Comparison of ENCODE assay signal across 13 cellular contexts in the genomic region with DNA sequence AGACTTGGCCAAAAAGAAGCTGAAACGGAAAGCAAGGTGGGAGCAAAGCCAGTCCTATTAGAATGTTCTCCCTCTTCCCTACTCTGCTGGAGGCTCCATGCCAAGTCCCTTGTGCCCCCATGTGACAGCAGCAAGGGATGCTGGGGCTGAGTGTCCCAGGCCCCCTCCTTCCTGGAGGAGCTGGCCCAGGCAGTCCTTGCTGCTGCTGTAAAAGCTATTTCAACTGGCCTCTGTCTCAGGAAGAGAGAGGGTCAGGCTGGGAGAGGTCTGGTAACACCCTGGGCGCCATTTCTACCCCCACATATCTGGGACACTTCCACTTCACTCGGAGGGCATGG. TPM values are rescaled to one million over a fixed set of nuclear protein-coding genes. Genes with fewer than 3 reads are reported as not detected.
DNase-seq lines count a peak whose midpoint lies in the region; ATAC-seq, FAIRE-seq and TF ChIP-seq lines count a peak whose summit lies in the region.
"Had no signal": no experiment of that assay in that cellular context is flagged by ENCODE, and none has a peak within 500 bp of the region (broad histone marks: within the 10 kb centered on the region; RNA-seq: fewer than 3 reads in every experiment).

No MANE protein-coding gene starts in this region.

- TF ChIP-seq EP300 in K562 (IDR thresholded peaks at IDR 0.05; ENCODE audit: low read length) = no peak

- peaks cover 0 to 15% of the 10 kb centered on the region in 2 experiments; a peak in 3 of 5 replicates for H3K27me3 ChIP-seq in K562 (ENCODE audit: control insufficient read depth in 2 of 2, insufficient read depth in 2 of 2, low read length in 2 of 2)
- H3K27me3 ChIP-seq in rectal smooth muscle tissue (ENCODE audit: control insufficient read depth, insufficient read depth, low read length) = no peaks in the 10 kb centered on the region

- POLR2A ChIA-PET in K562 (lab: Yijun Ruan, JAX) = interaction anchor here (0.6 to 2.2 kb wide), 6 partner anchors 12 to 245 kb away, joined by 3 to 19 read pairs (median 3); no protein-coding TSS in a partner anchor

- WGBS in K562 (ENCODE audit: insufficient coverage, low coverage, missing lambda C conversion rate) = 43% methylated on average over 3 of the region's 3 CpGs
- 53 to 68% methylated on average over 3 of the region's 3 CpGs for WGBS in lower leg skin, 2 donors

- H3K4me1 ChIP-seq in K562 (replicated peaks in 1 of 2; ENCODE audit: control insufficient read depth in 2 of 2, insufficient read depth in 2 of 2, low read length in 2 of 2) = peaks cover 28 to 34% of the 10 kb centered on the region in 2 experiments
- H3K4me1 ChIP-seq in rectal smooth muscle tissue (ENCODE audit: control insufficient read depth, insufficient read depth, low read length) = peaks cover 14% of the 10 kb centered on the region

- TF ChIP-seq POLR2A in K562 (conservative IDR thresholded peaks at IDR 0.05) (no peak), lower leg skin (IDR thresholded peaks at IDR 0.05) (no peak)

- intact Hi-C loops in K562 (cut with micrococcal nuclease) = loop anchor here (10.0 kb wide), 2 partner anchors 364 to 806 kb away; no protein-coding TSS in a partner anchor
- intact Hi-C loops in lower leg skin (cut with DNase I; ENCODE audit: low total_unique reads) = loop anchor here (10.0 kb wide), 1 partner anchor 126 kb away; no protein-coding TSS in a partner anchor

- CTCF ChIA-PET in K562 (lab: Yijun Ruan, JAX; ENCODE audit: low intra/inter-chr PET ratio) = no interaction called here

- H3K4me2 ChIP-seq in K562 (ENCODE audit: insufficient read depth, low read length) = peak overlapping the region; percentile 52; the same call in 1 of the 2 replicates

- DNase-seq in G401 (ENCODE audit: low spot score) (peak; percentile 76), K562 (ENCODE audit: extremely low read depth in 1 of 4, low spot score in 3 of 4) (no peak), hypothalamus (lab: John Stamatoyannopoulos, UW) (peak in 44 of 51 donors; percentile 19 to 81 (median 64)), lower leg skin (ENCODE audit: low spot score in 2 of 2) (no peak), NCI-H526 (lab: John Stamatoyannopoulos, UW) (no peak), NCI-H2107 (lab: John Stamatoyannopoulos, UW) (no peak), NCI-H1930 (lab: John Stamatoyannopoulos, UW) (no peak)
- DNase-seq: NCI-H1417 treated with DMSO at 0.1 percent for 48 hours; stimulated activated naive CD4-positive, alpha-beta T cell treated with Interleukin-2 at 50 U/mL for 16 hours; T-helper 2 cell had no signal

- no peak for ATAC-seq in K562
- ATAC-seq: natural killer cell treated with Interleukin-12 subunit alpha and Interleukin-12 subunit beta and Interleukin-15 and Interleukin-18, amount 100 ng/mL, for 72 hours had no signal

- H3K9ac ChIP-seq in K562 (ENCODE audit: insufficient read depth in 1 of 2, low read depth in 2 of 2, low read length in 2 of 2) (peak overlapping the region; percentile 12 to 61; a peak in 3 of 4 replicates), rectal smooth muscle tissue (ENCODE audit: low read length) (no peak overlapping the region)

- H3K9me3 ChIP-seq in K562 (replicated peaks; ENCODE audit: control insufficient read depth, insufficient read depth, low read depth, low read length) = no peaks in the 10 kb centered on the region

- no peak overlapping the region for H3K27ac ChIP-seq in K562 (ENCODE audit: extremely low read depth, low read depth, low read length)
- peak overlapping the region; percentile 74 for H3K27ac ChIP-seq in rectal smooth muscle tissue (ENCODE audit: low read depth, low read length)

- in situ Hi-C loops in G401 (cut with HindIII; ENCODE audit: low sequenced_read_pairs) (no loop called here), K562 (cut with MboI) (no loop called here)

- H4K20me1 ChIP-seq in K562 (replicated peaks; ENCODE audit: control insufficient read depth, insufficient read depth, low read length) = 0 out of 2 replicates have a peak, but pooled peaks cover 10% of the 10 kb centered on the region

- no peaks in the 10 kb centered on the region for H3K9me1 ChIP-seq in K562 (ENCODE audit: control insufficient read depth, insufficient read depth, low read length)

- no peaks in the 10 kb centered on the region for H3K79me2 ChIP-seq in K562 (ENCODE audit: control insufficient read depth, insufficient read depth, low read length)

- no TSS peak for BruUV-seq in K562 (replicated peaks; lab: Mats Ljungman, UMichigan)

- peak overlapping the region; percentile 73 for H2AFZ ChIP-seq in K562 (ENCODE audit: low read depth, low read length)

- TF ChIP-seq CTCF in K562 (IDR thresholded peaks at IDR 0.05 in 2 of 3, conservative IDR thresholded peaks at IDR 0.05 in 1 of 3; ENCODE audit: insufficient read depth in 2 of 3, low read depth in 1 of 3, low read length in 3 of 3) (no peak), lower leg skin (IDR thresholded peaks at IDR 0.05) (no peak)

- no peak for FAIRE-seq in K562 (lab: Jason Lieb, UNC)

- H3K4me3 ChIP-seq in K562 (no peak overlapping the region), rectal smooth muscle tissue (ENCODE audit: low read length) (no peak overlapping the region), lower leg skin (ENCODE audit: low read depth, poor library complexity, severe bottlenecking) (no peak overlapping the region)

- H3K36me3 ChIP-seq in K562 (ENCODE audit: control insufficient read depth, insufficient read depth, low read length) (no peaks in the 10 kb centered on the region), rectal smooth muscle tissue (ENCODE audit: control insufficient read depth, insufficient read depth, low read length) (no peaks in the 10 kb centered on the region)

- no peak for TF ChIP-seq RAD21 in K562 (CRISPR knock-in tag; conservative IDR thresholded peaks at IDR 0.05 in 1 of 2, IDR thresholded peaks at IDR 0.05 in 1 of 2)

RNA-seq across cellular contexts. Expression of a gene that starts 25.0 kb away (rescaled TPM):
- not detected in 2 replicates for total RNA-seq in G401 (2014; rRNA removed; shearing (Covaris generic))
- 0.07 TPM in 1 of 2 replicates, not detected in the other for total RNA-seq in K562 (2011; cell fraction: chromatin; rRNA removed; ENCODE audit: low replicate concordance)
- under 0.01 TPM in 1 of 2 replicates, not detected in the other for total RNA-seq in K562 (2011; cell fraction: nucleolus; rRNA removed)
- total RNA-seq in K562 (2011; cell fraction: nucleoplasm; rRNA removed) = 0.07 TPM in 1 of 2 replicates, not detected in the other
- total RNA-seq in K562 (2014; rRNA removed) (not detected in 2 replicates), K562 (2014; rRNA removed; fragmentation: Illumina TruSeq; extraction: Trizol) (not detected in 2 replicates), K562 (2015; rRNA removed; fragmentation: Illumina TruSeq; extraction: Trizol) (not detected in 2 replicates), K562 (2021) (not detected in 2 replicates), lower leg skin (under 1 TPM in 1 of 4 donors, not detected in 3; 0.08 TPM)
- polyA plus RNA-seq in K562 (2011; rRNA removed) (not detected in 2 replicates), K562 (2014; fragmentation: Illumina TruSeq; extraction: Trizol) (not detected in 2 replicates), K562 (2014; fragmentation: Nextera tagmentation; extraction: Ambion mirVana) (not detected), K562 (2014; rRNA removed) (not detected in 2 replicates)
- not detected in 2 replicates for polyA plus RNA-seq in K562 (2011; cell fraction: cytosol; rRNA removed)
- polyA plus RNA-seq in K562 (2011; cell fraction: nucleus; rRNA removed) = not detected in 2 replicates
- 0.01 TPM in 1 of 2 replicates, not detected in the other for polyA plus RNA-seq in K562 (2012)
- not detected in 2 replicates for polyA minus RNA-seq in K562 (2011; rRNA and poly(A)+ RNA removed)
- not detected in 2 replicates for polyA minus RNA-seq in K562 (2011; cell fraction: cytosol; rRNA and poly(A)+ RNA removed)
- polyA minus RNA-seq in K562 (2011; cell fraction: nucleus; rRNA and poly(A)+ RNA removed) = under 0.01 TPM in 1 of 2 replicates, not detected in the other

RNA-seq across cellular contexts. Expression of a gene that starts 29.7 kb away (rescaled TPM):
- not detected in 2 replicates for total RNA-seq in G401 (2014; rRNA removed; shearing (Covaris generic))
- not detected in 2 replicates for total RNA-seq in K562 (2011; cell fraction: chromatin; rRNA removed; ENCODE audit: low replicate concordance)
- not detected in 2 replicates for total RNA-seq in K562 (2011; cell fraction: nucleolus; rRNA removed)
- total RNA-seq in K562 (2011; cell fraction: nucleoplasm; rRNA removed) = not detected in 2 replicates
- total RNA-seq in K562 (2014; rRNA removed) = not detected in 2 replicates
- total RNA-seq in K562 (2014; rRNA removed; fragmentation: Illumina TruSeq; extraction: Trizol) = not detected in 2 replicates
- total RNA-seq in K562 (2015; rRNA removed; fragmentation: Illumina TruSeq; extraction: Trizol) = not detected in 2 replicates
- not detected in 2 replicates for total RNA-seq in K562 (2021)
- polyA plus RNA-seq in K562 (2011; rRNA removed) = not detected in 2 replicates
- polyA plus RNA-seq in K562 (2011; cell fraction: cytosol; rRNA removed) = not detected in 2 replicates
- polyA plus RNA-seq in K562 (2011; cell fraction: nucleus; rRNA removed) = not detected in 2 replicates
- not detected in 2 replicates for polyA plus RNA-seq in K562 (2012)
- not detected in 2 replicates for polyA plus RNA-seq in K562 (2014; fragmentation: Illumina TruSeq; extraction: Trizol)
- not detected for polyA plus RNA-seq in K562 (2014; fragmentation: Nextera tagmentation; extraction: Ambion mirVana)
- not detected in 2 replicates for polyA plus RNA-seq in K562 (2014; rRNA removed)
- not detected in 2 replicates for polyA minus RNA-seq in K562 (2011; rRNA and poly(A)+ RNA removed)
- polyA minus RNA-seq in K562 (2011; cell fraction: cytosol; rRNA and poly(A)+ RNA removed) = not detected in 2 replicates
- polyA minus RNA-seq in K562 (2011; cell fraction: nucleus; rRNA and poly(A)+ RNA removed) = not detected in 2 replicates
- total RNA-seq in lower leg skin = not detected
- total RNA-seq: HT1080; natural killer cell treated with Interleukin-12 subunit alpha and Interleukin-12 subunit beta and Interleukin-15 and Interleukin-18, amount 100 ng/mL, for 72 hours had no signal

RNA-seq across cellular contexts. Expression of a gene that starts 39.0 kb away (rescaled TPM):
- 223 and 291 TPM in 2 replicates for total RNA-seq in G401 (2014; rRNA removed; shearing (Covaris generic))
- total RNA-seq in K562 (2011; cell fraction: chromatin; rRNA removed; ENCODE audit: low replicate concordance) = 41.0 and 115 TPM in 2 replicates
- total RNA-seq in K562 (2011; cell fraction: nucleolus; rRNA removed) = 111 and 120 TPM in 2 replicates
- total RNA-seq in K562 (2011; cell fraction: nucleoplasm; rRNA removed) = 76.8 and 84.6 TPM in 2 replicates
- total RNA-seq in K562 (2014; rRNA removed) = 237 and 302 TPM in 2 replicates
- 25.7 and 32.4 TPM in 2 replicates for total RNA-seq in K562 (2014; rRNA removed; fragmentation: Illumina TruSeq; extraction: Trizol)
- 67.7 and 68.7 TPM in 2 replicates for total RNA-seq in K562 (2015; rRNA removed; fragmentation: Illumina TruSeq; extraction: Trizol)
- total RNA-seq in K562 (2021) = 127 and 140 TPM in 2 replicates
- polyA plus RNA-seq in K562 (2011; rRNA removed) = 136 and 161 TPM in 2 replicates
- 293 and 491 TPM in 2 replicates for polyA plus RNA-seq in K562 (2011; cell fraction: cytosol; rRNA removed)
- 149 and 187 TPM in 2 replicates for polyA plus RNA-seq in K562 (2011; cell fraction: nucleus; rRNA removed)
- 197 and 211 TPM in 2 replicates for polyA plus RNA-seq in K562 (2012)
- polyA plus RNA-seq in K562 (2014; fragmentation: Illumina TruSeq; extraction: Trizol) = 48.8 and 72.3 TPM in 2 replicates
- 10 to 100 TPM in 1 of 2 experiments, 1 to 10 TPM in 1; 7.3 to 13.9 TPM for polyA plus RNA-seq in K562 (2014; fragmentation: Nextera tagmentation; extraction: Ambion mirVana)
- 300 and 346 TPM in 2 replicates for polyA plus RNA-seq in K562 (2014; rRNA removed)
- 23.2 and 30.5 TPM in 2 replicates for polyA minus RNA-seq in K562 (2011; rRNA and poly(A)+ RNA removed)
- 26.2 and 27.7 TPM in 2 replicates for polyA minus RNA-seq in K562 (2011; cell fraction: cytosol; rRNA and poly(A)+ RNA removed)
- 26.3 and 34.4 TPM in 2 replicates for polyA minus RNA-seq in K562 (2011; cell fraction: nucleus; rRNA and poly(A)+ RNA removed)
- 10 to 100 TPM; 48.5 to 77.0 (median 61.2) TPM for total RNA-seq in lower leg skin

RNA-seq across cellular contexts. Expression of a gene that starts 40.3 kb away (rescaled TPM):
- total RNA-seq in G401 (2014; rRNA removed; shearing (Covaris generic)) = not detected in 2 replicates
- 6.4 and 11.3 TPM in 2 replicates for total RNA-seq in K562 (2011; cell fraction: chromatin; rRNA removed; ENCODE audit: low replicate concordance)
- total RNA-seq in K562 (2011; cell fraction: nucleolus; rRNA removed) = 7.6 and 7.8 TPM in 2 replicates
- total RNA-seq in K562 (2011; cell fraction: nucleoplasm; rRNA removed) = 7.9 and 8.0 TPM in 2 replicates
- total RNA-seq in K562 (2014; rRNA removed) = 0.86 and 1.0 TPM in 2 replicates
- 0.87 and 0.99 TPM in 2 replicates for total RNA-seq in K562 (2014; rRNA removed; fragmentation: Illumina TruSeq; extraction: Trizol)
- 0.36 TPM in 1 of 2 replicates, not detected in the other for total RNA-seq in K562 (2015; rRNA removed; fragmentation: Illumina TruSeq; extraction: Trizol)
- 0.82 and 0.89 TPM in 2 replicates for total RNA-seq in K562 (2021)
- polyA plus RNA-seq in K562 (2011; rRNA removed) = 1.2 and 2.7 TPM in 2 replicates
- 1.4 and 1.6 TPM in 2 replicates for polyA plus RNA-seq in K562 (2011; cell fraction: cytosol; rRNA removed)
- polyA plus RNA-seq in K562 (2011; cell fraction: nucleus; rRNA removed) = 9.4 and 9.7 TPM in 2 replicates
- 0.31 and 0.75 TPM in 2 replicates for polyA plus RNA-seq in K562 (2012)
- 0.86 and 2.1 TPM in 2 replicates for polyA plus RNA-seq in K562 (2014; fragmentation: Illumina TruSeq; extraction: Trizol)
- under 1 TPM; 0.72 to 0.99 TPM for polyA plus RNA-seq in K562 (2014; fragmentation: Nextera tagmentation; extraction: Ambion mirVana)
- polyA plus RNA-seq in K562 (2014; rRNA removed) = 1.3 and 3.6 TPM in 2 replicates
- polyA minus RNA-seq in K562 (2011; rRNA and poly(A)+ RNA removed) = 0.57 and 0.60 TPM in 2 replicates
- not detected in 2 replicates for polyA minus RNA-seq in K562 (2011; cell fraction: cytosol; rRNA and poly(A)+ RNA removed)
- polyA minus RNA-seq in K562 (2011; cell fraction: nucleus; rRNA and poly(A)+ RNA removed) = 2.0 and 3.6 TPM in 2 replicates
- total RNA-seq in lower leg skin = 1 to 10 TPM in 1 of 4 donors, under 1 TPM in 1, not detected in 2; 0.30 to 4.5 TPM
- total RNA-seq: HT1080 had no signal

Comparison
In these comparisons a context has a peak if more than half of its experiments do, and no peak if none do; other contexts are left out.
1. DNase-seq: peak in G401 (single experiment) and hypothalamus (44 of 51); none in K562 (0 of 4), lower leg skin (0 of 2), NCI-H526 (0 of 2), NCI-H2107 (single experiment) and NCI-H1930 (0 of 2).